8 cellular contexts compared by ENCODE assay signal in the genomic region with DNA sequence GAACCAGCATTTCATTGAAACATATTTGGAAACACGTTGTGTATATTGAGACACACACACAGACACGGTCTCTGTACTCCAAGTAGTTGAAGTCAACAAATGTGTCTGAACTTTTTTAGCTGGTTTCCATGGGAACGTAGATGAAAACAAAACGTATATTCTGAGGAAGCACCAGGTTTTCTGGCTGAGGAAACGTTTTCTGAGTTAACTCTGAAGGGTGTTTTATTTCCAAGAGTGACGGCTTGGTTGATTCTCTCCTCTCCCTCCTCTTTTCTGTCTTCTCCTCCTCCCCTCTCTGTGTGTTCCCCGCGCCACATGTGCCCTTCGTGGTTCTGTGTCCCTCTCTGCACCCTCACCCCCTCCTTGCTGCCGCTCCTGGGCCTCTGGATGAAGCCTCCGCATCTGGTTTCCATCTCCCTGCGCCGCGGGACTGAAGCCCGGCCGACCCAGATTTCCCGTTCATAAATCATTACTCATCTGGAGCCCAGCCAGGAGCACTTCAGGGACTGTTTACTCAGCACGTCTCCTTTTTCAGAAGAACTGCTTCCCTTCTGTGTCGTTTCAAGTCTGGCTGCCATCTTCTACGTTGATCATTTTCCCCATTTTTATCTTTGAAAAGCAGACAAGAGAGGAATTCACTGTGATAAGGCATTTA.
DNase-seq lines count a peak whose midpoint lies in the region; ATAC-seq and TF ChIP-seq lines count a peak whose summit lies in the region.

No MANE protein-coding gene starts in this region.

- H3K4me1 ChIP-seq in cardiac muscle cell (ENCODE audit: low read depth) = peaks cover 19% of the 10 kb centered on the region

- peaks cover 56% of the 10 kb centered on the region for H3K27me3 Mint-ChIP-seq in activated T-cell treated with anti-CD3 and anti-CD28 coated beads, Interleukin-2, amount 50 U/mL, for 72 hours (ENCODE audit: low read depth)

- peak overlapping the region; percentile 51 for H3K27ac Mint-ChIP-seq in activated T-cell treated with anti-CD3 and anti-CD28 coated beads, Interleukin-2, amount 50 U/mL, for 72 hours

- H3K4me3 ChIP-seq in cardiac muscle cell = no peak overlapping the region

- TF ChIP-seq CTCF in cardiac muscle cell (IDR thresholded peaks at IDR 0.05; ENCODE audit: low read depth, low read length) = no peak

- peaks cover 11% of the 10 kb centered on the region for H3K4me1 Mint-ChIP-seq in activated T-cell treated with anti-CD3 and anti-CD28 coated beads, Interleukin-2, amount 50 U/mL, for 72 hours (ENCODE audit: low read depth)

- peak; percentile 43 to 58 for ATAC-seq in activated T-cell treated with anti-CD3 and anti-CD28 coated beads, Interleukin-2, amount 50 U/mL, for 72 hours (replicated peaks in 1 of 2)
- ATAC-seq in GM18511 (IDR thresholded peaks at IDR 0.05; ENCODE audit: unreplicated experiment) = no peak

- DNase-seq in GOT3 (lab: John Stamatoyannopoulos, UW) (peak; percentile 62), NCI-H2196 (lab: John Stamatoyannopoulos, UW; ENCODE audit: unreplicated experiment) (peak; percentile 93), cardiac muscle cell (ENCODE audit: low read depth in 1 of 2, low spot score in 1 of 2) (peak; percentile 81 to 100), pulmonary artery endothelial cell (ENCODE audit: low read depth, low spot score) (peak; percentile 96), OCI-M2 (lab: John Stamatoyannopoulos, UW; ENCODE audit: unreplicated experiment) (no peak)
- peak; percentile 26 to 35 for DNase-seq in activated T-cell treated with anti-CD3 and anti-CD28 coated beads, Interleukin-2, amount 50 U/mL, for 72 hours
- DNase-seq in effector CD8-positive, alpha-beta T cell (lab: John Stamatoyannopoulos, UW) = no peak

- H3K4me3 Mint-ChIP-seq in activated T-cell treated with anti-CD3 and anti-CD28 coated beads, Interleukin-2, amount 50 U/mL, for 72 hours = peak overlapping the region; percentile 71 to 84

- H3K36me3 ChIP-seq in cardiac muscle cell = no peaks in the 10 kb centered on the region

- no peaks in the 10 kb centered on the region for H3K27me3 ChIP-seq in cardiac muscle cell

- H3K36me3 Mint-ChIP-seq in activated T-cell treated with anti-CD3 and anti-CD28 coated beads, Interleukin-2, amount 50 U/mL, for 72 hours (ENCODE audit: insufficient read depth in 2 of 2) = peaks cover 4 to 5% of the 10 kb centered on the region in 2 donors

- H3K27ac ChIP-seq in cardiac muscle cell = peak overlapping the region; percentile 73

- no peaks in the 10 kb centered on the region for H3K9me3 ChIP-seq in cardiac muscle cell (ENCODE audit: low read depth)

- H3K9me3 Mint-ChIP-seq in activated T-cell treated with anti-CD3 and anti-CD28 coated beads, Interleukin-2, amount 50 U/mL, for 72 hours = peaks cover 3 to 7% of the 10 kb centered on the region in 2 donors

Comparison
In these comparisons a context has a peak if more than half of its experiments do, and no peak if none do; other contexts are left out.
1. DNase-seq: peak in GOT3 (single experiment), NCI-H2196 (single experiment), activated T-cell treated with anti-CD3 and anti-CD28 coated beads, Interleukin-2, amount 50 U/mL, for 72 hours (2 of 2), cardiac muscle cell (2 of 2) and pulmonary artery endothelial cell (single experiment); none in OCI-M2 (single experiment) and effector CD8-positive, alpha-beta T cell (single experiment).